Comparison of ENCODE assay signal across 16 cellular contexts in the genomic region with DNA sequence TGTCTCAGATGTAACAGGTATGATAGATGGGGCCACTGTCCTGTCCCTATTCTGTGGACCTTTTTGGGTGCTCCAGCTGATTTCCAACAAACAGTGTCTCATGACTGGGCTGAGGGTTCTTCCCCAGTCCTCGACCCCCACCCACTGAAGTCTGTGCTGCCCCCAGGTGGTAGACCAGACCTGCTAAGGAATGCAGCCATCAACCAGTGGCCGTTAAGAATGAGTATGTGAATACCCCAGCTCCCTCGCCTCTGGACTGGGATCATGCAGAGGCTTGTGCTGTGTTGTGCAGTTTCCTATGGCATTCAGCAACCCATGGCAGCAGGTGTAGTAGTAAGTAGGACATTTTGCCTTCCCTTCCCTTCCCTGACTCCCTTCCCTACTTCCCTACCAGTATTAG.
DNase-seq lines count a peak whose midpoint lies in the region; ATAC-seq, FAIRE-seq and TF ChIP-seq lines count a peak whose summit lies in the region.
"Had no signal": no experiment of that assay in that cellular context is flagged by ENCODE, and none has a peak within 500 bp of the region (broad histone marks: within the 10 kb centered on the region; RNA-seq: fewer than 3 reads in every experiment).

No MANE protein-coding gene starts in this region.

- ATAC-seq in GM19463 (IDR thresholded peaks at IDR 0.05; ENCODE audit: unreplicated experiment) = no peak
- no peak for ATAC-seq in heart left ventricle

- H3K4me1 ChIP-seq in ovary (ENCODE audit: insufficient read depth) (no peaks in the 10 kb centered on the region), heart left ventricle (no peaks in the 10 kb centered on the region)
- H3K4me1 ChIP-seq: HAP-1 had no signal

- no peak for TF ChIP-seq POLR2A in ovary (IDR thresholded peaks at IDR 0.05)
- TF ChIP-seq POLR2A in heart left ventricle (IDR thresholded peaks at IDR 0.05) = no peak

- H3K27me3 ChIP-seq in ovary (peaks cover 3% of the 10 kb centered on the region), heart left ventricle (peaks cover 0 to 7% (median 0%) of the 10 kb centered on the region in 9 donors)

- FAIRE-seq in D721Med (lab: Jason Lieb, UNC) = no peak
- FAIRE-seq: colon had no signal

- H3K4me3 ChIP-seq in epithelial cell of proximal tubule (ENCODE audit: low read depth, low read length) = no peak overlapping the region
- no peak overlapping the region for H3K4me3 ChIP-seq in ovary
- H3K4me3 ChIP-seq in heart left ventricle = no peak overlapping the region
- H3K4me3 ChIP-seq: HAP-1, PC-9 had no signal

- intact Hi-C loops in ovary (cut with DNase I) = no loop called here
- intact Hi-C loops in heart left ventricle (cut with DNase I) = no loop called here

- H3K27ac ChIP-seq in 22Rv1 (no peak overlapping the region), ovary (no peak overlapping the region), heart left ventricle (no peak overlapping the region)
- H3K27ac ChIP-seq: PC-9 had no signal

- TF ChIP-seq CTCF in 22Rv1 (IDR thresholded peaks at IDR 0.05) (peak; percentile 25; the same call in 1 of the 2 replicates), D721Med (IDR thresholded peaks at IDR 0.05; ENCODE audit: insufficient read depth, missing control alignments) (peak; percentile 13), epithelial cell of proximal tubule (conservative IDR thresholded peaks at IDR 0.05; ENCODE audit: low read depth, low read length) (peak; percentile 53), ovary (IDR thresholded peaks at IDR 0.05) (no peak), heart left ventricle (IDR thresholded peaks at IDR 0.05) (peak in 2 of 12 donors; percentile 4 to 5)

- no peaks in the 10 kb centered on the region for H3K36me3 ChIP-seq in ovary
- H3K36me3 ChIP-seq in heart left ventricle = no peaks in the 10 kb centered on the region
- H3K36me3 ChIP-seq: HAP-1 had no signal

- 65 to 80% (median 69%) methylated on average over 3 of the region's 3 CpGs for WGBS in ovary, 3 donors
- WGBS in heart left ventricle, 4 donors = 39 to 50% (median 44%) methylated on average over 3 of the region's 3 CpGs

- DNase-seq in D721Med (ENCODE audit: insufficient read length, low spot score) (no peak), NCI-H146 treated with DMSO at 0.1 percent for 48 hours (lab: John Stamatoyannopoulos, UW; ENCODE audit: unreplicated experiment) (peak; percentile 11), epithelial cell of proximal tubule (ENCODE audit: low read depth) (no peak), ovary (no peak), heart left ventricle (no peak)
- no peak for DNase-seq in effector CD8-positive, alpha-beta T cell (lab: John Stamatoyannopoulos, UW)
- DNase-seq: activated naive CD8-positive, alpha-beta T cell treated with anti-CD3 and anti-CD28 coated beads, Interleukin-2, amount 10 ng/mL, durations not matched to agents 7 days and 5 days; CD4-positive, alpha-beta T cell; midbrain; NCI-H187 treated with DMSO at 0.1 percent for 48 hours; PC-9; T1000 had no signal

- H3K9me3 ChIP-seq in ovary (no peaks in the 10 kb centered on the region), heart left ventricle (no peaks in the 10 kb centered on the region)
- H3K9me3 ChIP-seq: HAP-1 had no signal

- no peak for TF ChIP-seq EP300 in ovary (IDR thresholded peaks at IDR 0.05)

Comparison
In these comparisons a context has a peak if more than half of its experiments do, and no peak if none do; other contexts are left out.
1. CTCF ChIP-seq: peak in 22Rv1 (single experiment), D721Med (single experiment) and epithelial cell of proximal tubule (single experiment); none in ovary (0 of 3).